In genomic region chr17:46733837-46734516, GRCh38 we compare ENCODE assay signal across 2 cellular contexts.
TF ChIP-seq lines count a peak whose summit lies in the region.

No MANE protein-coding gene starts in this region.

TF ChIP-seq in HCT116, 20 proteins besides CTCF, POLR2A, EP300 and RAD21 (continued from another document):
- TF ChIP-seq EGR1 (IDR thresholded peaks at IDR 0.05; ENCODE audit: low read depth), result no peak

TF ChIP-seq in WTC11, 78 proteins besides CTCF, POLR2A, EP300 and RAD21 (continued from another document):
- TF ChIP-seq PRDM15 (CRISPR knock-in tag; IDR thresholded peaks at IDR 0.05) (no peak), ARID4B (CRISPR knock-in tag; IDR thresholded peaks at IDR 0.05; ENCODE audit: borderline replicate concordance) (no peak), CREB1 (CRISPR knock-in tag; IDR thresholded peaks at IDR 0.05) (no peak), OVOL2 (CRISPR knock-in tag; IDR thresholded peaks at IDR 0.05; ENCODE audit: borderline replicate concordance) (no peak), FOXJ3 (CRISPR knock-in tag; IDR thresholded peaks at IDR 0.05; ENCODE audit: borderline replicate concordance) (no peak), KAT7 (CRISPR knock-in tag; IDR thresholded peaks at IDR 0.05; ENCODE audit: borderline replicate concordance) (no peak), AR (CRISPR knock-in tag; IDR thresholded peaks at IDR 0.05) (no peak), NR3C1 (CRISPR knock-in tag; conservative IDR thresholded peaks at IDR 0.05; ENCODE audit: low read depth) (no peak), FOXK1 (CRISPR knock-in tag; IDR thresholded peaks at IDR 0.05) (no peak), E2F4 (CRISPR knock-in tag; IDR thresholded peaks at IDR 0.05; ENCODE audit: borderline replicate concordance, low read depth) (no peak), NR2C2 (CRISPR knock-in tag; IDR thresholded peaks at IDR 0.05) (no peak)
